Comparison of ENCODE assay signal across 8 cellular contexts in the genomic region with DNA sequence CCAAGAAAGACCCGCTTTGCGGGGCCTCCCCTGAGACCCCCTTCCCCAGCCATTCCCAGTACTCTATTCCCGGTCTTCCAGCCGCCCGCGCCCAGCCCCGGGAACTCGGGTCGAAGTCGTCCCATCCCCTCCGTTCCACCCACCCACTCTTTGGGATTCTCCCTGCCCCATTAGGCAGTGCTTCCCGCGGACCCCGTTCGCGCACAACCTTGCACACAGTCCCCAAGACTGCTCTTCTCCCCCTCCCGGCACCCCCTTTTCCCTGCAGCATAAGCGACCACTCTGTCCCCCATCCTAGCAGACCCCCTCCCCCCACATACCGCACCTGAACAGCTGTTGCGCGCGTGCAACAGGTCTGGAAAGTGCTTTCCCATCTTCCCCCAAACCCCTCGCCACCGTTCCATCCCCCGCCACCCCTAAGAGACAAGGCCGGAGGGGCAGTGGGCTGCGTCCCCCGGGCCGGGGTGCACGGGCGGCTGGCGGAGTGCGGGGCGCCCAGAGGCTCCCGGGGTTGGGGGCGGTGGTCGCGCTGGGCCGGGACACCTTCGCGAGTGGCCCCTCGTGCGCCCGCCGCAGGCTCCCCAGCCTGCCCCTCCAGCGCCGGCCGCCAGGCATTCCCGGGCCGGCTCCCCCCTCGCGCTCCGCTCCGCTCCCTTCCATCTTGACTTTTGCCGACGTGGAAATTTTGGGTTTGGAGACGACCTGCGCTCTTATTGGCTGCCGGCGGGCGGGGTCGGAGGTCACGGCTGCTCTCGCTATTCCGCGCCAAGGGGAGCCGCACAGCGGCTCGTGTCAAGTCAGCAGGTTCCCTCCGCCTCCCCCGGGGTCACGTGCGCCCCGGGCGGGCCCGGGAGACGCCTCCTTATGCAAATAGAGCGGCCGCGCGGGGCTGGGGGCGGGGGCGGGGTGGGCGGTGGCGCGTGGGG.
A peak's percentile ranks its signal among the peaks of the same experiment; 100 is the strongest.
DNase-seq lines count a peak whose midpoint lies in the region; ATAC-seq, FAIRE-seq and TF ChIP-seq lines count a peak whose summit lies in the region.

No MANE protein-coding gene starts in this region.

- H3K4me3 ChIP-seq in astrocyte of the cerebellum (ENCODE audit: low read depth, low read length): peak overlapping the region; percentile 54

- no peak for TF ChIP-seq CTCF in astrocyte of the cerebellum (IDR thresholded peaks at IDR 0.05; ENCODE audit: low read depth, low read length, missing control alignments)

- H3K9me3 ChIP-seq in T-helper 17 cell (ENCODE audit: control insufficient read depth, low read length, poor library complexity, severe bottlenecking): no peaks in the 10 kb centered on the region

- peak overlapping the region; percentile 94 for H3K4me3 Mint-ChIP-seq in T-helper 17 cell

- peak; percentile 81 for ATAC-seq in HG02763 (IDR thresholded peaks at IDR 0.05; ENCODE audit: unreplicated experiment)
- peak; percentile 100 for ATAC-seq in T-helper 17 cell
- peak; percentile 97 for ATAC-seq in sciatic nerve

- intact Hi-C loops in sciatic nerve (cut with DNase I): no loop called here

- peaks cover 2% of the 10 kb centered on the region for H3K36me3 Mint-ChIP-seq in T-helper 17 cell (ENCODE audit: low read depth)

- no peak for TF ChIP-seq POLR2A in GM12892 (IDR thresholded peaks at IDR 0.05; ENCODE audit: low read depth, low read length)

- H3K4me1 Mint-ChIP-seq in T-helper 17 cell: peaks cover 10% of the 10 kb centered on the region

- H3K27me3 Mint-ChIP-seq in T-helper 17 cell: peaks cover 10% of the 10 kb centered on the region

- in situ Hi-C loops in astrocyte of the cerebellum (cut with HindIII; ENCODE audit: low sequenced_read_pairs): no loop called here

- H3K27ac Mint-ChIP-seq in T-helper 17 cell: peak overlapping the region; percentile 32

- peak; percentile 93 for FAIRE-seq in GM12892 (lab: Jason Lieb, UNC)

- DNase-seq in GM12892 (ENCODE audit: insufficient read length) (peak; percentile 90), NCI-H1417 (lab: John Stamatoyannopoulos, UW) (peak; percentile 93 to 98 (median 97)), T-helper 17 cell (peak; percentile 82 to 88 (median 84)), astrocyte of the cerebellum (ENCODE audit: low read depth) (no peak), hypothalamus (lab: John Stamatoyannopoulos, UW) (peak in 44 of 51 donors; percentile 4 to 77 (median 36)), sciatic nerve (ENCODE audit: low spot score) (peak; percentile 93), amniotic stem cell (lab: John Stamatoyannopoulos, UW) (no peak)

Comparison
In these comparisons a context has a peak if more than half of its experiments do, and no peak if none do; other contexts are left out.
1. DNase-seq: peak in GM12892 (single experiment), NCI-H1417 (3 of 3), T-helper 17 cell (3 of 3), hypothalamus (44 of 51) and sciatic nerve (single experiment); none in astrocyte of the cerebellum (single experiment) and amniotic stem cell (single experiment).
2. Peak in every context shown above with its lines, with median percentiles within 50 percentile points of each other: ATAC-seq.